ENCODE assay signal across 28 cellular contexts in the genomic region with DNA sequence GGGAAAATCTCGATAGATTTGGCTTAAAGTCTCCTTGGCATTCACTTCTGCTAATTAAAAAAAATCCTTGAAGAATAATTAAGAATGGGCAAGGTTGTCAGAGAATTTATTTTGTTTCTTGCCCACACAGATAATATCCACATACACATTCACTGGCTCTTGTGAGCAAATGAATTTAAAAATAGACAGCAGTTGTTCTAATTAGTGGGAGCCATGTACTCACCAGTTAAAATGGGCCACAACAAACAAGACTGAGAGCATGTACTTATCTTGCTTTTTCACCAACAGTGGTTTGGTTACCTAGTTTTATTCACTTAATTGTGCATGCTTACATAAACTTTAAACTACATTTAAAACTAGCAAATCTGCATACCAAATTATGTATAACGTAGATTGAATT. TPM values are rescaled to one million over a fixed set of nuclear protein-coding genes. Genes with fewer than 3 reads are reported as not detected.
"Had no signal": no experiment of that assay in that cellular context is flagged by ENCODE, and none has a peak within 500 bp of the region (broad histone marks: within the 10 kb centered on the region; RNA-seq: fewer than 3 reads in every experiment).

No MANE protein-coding gene starts in this region.

- ATAC-seq: activated CD4-positive, alpha-beta T cell treated with anti-CD3 and anti-CD28 coated beads for 36 hours; activated CD8-positive, alpha-beta memory T cell treated with anti-CD3 and anti-CD28 coated beads, Interleukin-2, amount 10 ng/mL, durations not matched to agents 7 days and 5 days; activated CD8-positive, alpha-beta T cell treated with anti-CD3 and anti-CD28 coated beads, Interleukin-2, amount 10 ng/mL, durations not matched to agents 7 days and 5 days; activated naive CD4-positive, alpha-beta T cell treated with anti-CD3 and anti-CD28 coated beads, Interleukin-2, amount 50 U/mL, for 72 hours; esophagus mucosa; gastroesophageal sphincter; T-helper 17 cell had no signal

- H3K4me3 ChIP-seq: ascending aorta, breast epithelium, cardiac muscle cell, coronary artery, dorsolateral prefrontal cortex, gastroesophageal sphincter had no signal

- H3K9me3 ChIP-seq: ascending aorta, breast epithelium, gastroesophageal sphincter had no signal

- DNase-seq: activated CD4-positive, alpha-beta memory T cell treated with anti-CD3 and anti-CD28 coated beads for 36 hours; activated CD4-positive, alpha-beta T cell treated with anti-CD3 and anti-CD28 coated beads for 36 hours; activated CD4-positive, alpha-beta T cell treated with anti-CD3 and anti-CD28 coated beads, Interleukin-2, amount 10 ng/mL, durations not matched to agents 24 days and 14 days; activated CD4-positive, CD25-positive, alpha-beta regulatory T cell; activated CD4-positive, CD25-positive, alpha-beta regulatory T cell treated with anti-CD3 and anti-CD28 coated beads, Interleukin-2, amount 50 U/mL, for 72 hours; activated CD8-positive, alpha-beta memory T cell treated with anti-CD3 and anti-CD28 coated beads, Interleukin-2, amount 10 ng/mL, durations not matched to agents 7 days and 5 days; activated CD8-positive, alpha-beta memory T cell treated with anti-CD3 and anti-CD28 coated beads, Interleukin-2, amount 50 U/mL, for 4 hours; activated CD8-positive, alpha-beta T cell treated with anti-CD3 and anti-CD28 coated beads, Interleukin-2, amount 10 ng/mL, durations not matched to agents 7 days and 5 days; activated effector memory CD4-positive, alpha-beta T cell treated with anti-CD3 and anti-CD28 coated beads, Interleukin-2, amount 50 U/mL, for 16 hours; activated naive CD4-positive, alpha-beta T cell; activated naive CD4-positive, alpha-beta T cell treated with anti-CD3 and anti-CD28 coated beads, Interleukin-2, amount 10 ng/mL, durations not matched to agents 7 days and 5 days; activated naive CD8-positive, alpha-beta T cell treated with anti-CD3 and anti-CD28 coated beads, Interleukin-2, amount 10 ng/mL, durations not matched to agents 7 days and 5 days; activated T-cell treated with anti-CD3 and anti-CD28 coated beads, Interleukin-2, amount 50 U/mL, for 1 hour; activated T-cell treated with anti-CD3 and anti-CD28 coated beads, Interleukin-2, amount 50 U/mL, for 48 hours; dorsolateral prefrontal cortex; effector memory CD4-positive, alpha-beta T cell; endodermal cell; foreskin fibroblast; T-helper 1 cell; T-helper 17 cell; T1000 had no signal

- H3K27me3 ChIP-seq: ascending aorta, breast epithelium, cardiac muscle cell, gastroesophageal sphincter had no signal

- H3K36me3 ChIP-seq: ascending aorta, breast epithelium, cardiac muscle cell, gastroesophageal sphincter had no signal

- H3K27ac ChIP-seq: ascending aorta, breast epithelium, cardiac muscle cell, coronary artery, dorsolateral prefrontal cortex, gastroesophageal sphincter had no signal

- H3K4me1 ChIP-seq: ascending aorta, breast epithelium, gastroesophageal sphincter had no signal

RNA-seq across cellular contexts. Expression of a gene that starts 53.5 kb away (rescaled TPM):
- total RNA-seq: ascending aorta had no signal
